Comparison of ENCODE assay signal across 11 cellular contexts in genomic region chr4:17512973-17513665, GRCh38. TPM values are rescaled to one million over a fixed set of nuclear protein-coding genes. Genes with fewer than 3 reads are reported as not detected.
DNase-seq lines count a peak whose midpoint lies in the region; ATAC-seq, FAIRE-seq and TF ChIP-seq lines count a peak whose summit lies in the region.
"Had no signal": no experiment of that assay in that cellular context is flagged by ENCODE, and none has a peak within 500 bp of the region (broad histone marks: within the 10 kb centered on the region; RNA-seq: fewer than 3 reads in every experiment).

No MANE protein-coding gene starts in this region.

- peaks cover 31% of the 10 kb centered on the region for H3K4me1 Mint-ChIP-seq in activated naive CD8-positive, alpha-beta T cell (ENCODE audit: low read depth)

- H3K9me3 ChIP-seq in BLaER1: no peaks in the 10 kb centered on the region
- H3K9me3 ChIP-seq in HCT116 (ENCODE audit: control insufficient read depth in 1 of 2, insufficient read depth in 1 of 2, low read depth in 1 of 2, low read length in 2 of 2): no peaks in the 10 kb centered on the region
- H3K9me3 ChIP-seq in keratinocyte (ENCODE audit: control insufficient read depth, low read depth, low read length): no peaks in the 10 kb centered on the region
- H3K9me3 ChIP-seq: stomach had no signal

- DNase-seq in HCT116 (ENCODE audit: low read depth, low spot score) (no peak), keratinocyte (ENCODE audit: low read depth, low spot score) (peak; percentile 38), DMS79 treated with DMSO at 0.1 percent for 48 hours (lab: John Stamatoyannopoulos, UW) (no peak)
- DNase-seq in stimulated activated CD8-positive, alpha-beta memory T cell treated with anti-CD3 and anti-CD28 coated beads, Interleukin-4, amount 100 ng/mL, for 48 hours: no peak
- DNase-seq: left ventricle myocardium superior, stomach had no signal

- H3K27me3 ChIP-seq in BLaER1 (no peaks in the 10 kb centered on the region), HCT116 (ENCODE audit: insufficient read depth, low read length) (no peaks in the 10 kb centered on the region), keratinocyte (ENCODE audit: control insufficient read depth, extremely low read depth, insufficient read depth, low read length) (peaks cover 4% of the 10 kb centered on the region)
- H3K27me3 ChIP-seq: stomach had no signal

- H3K4me1 ChIP-seq in BLaER1 (peaks cover 26% of the 10 kb centered on the region), HCT116 (ENCODE audit: control insufficient read depth in 1 of 2, insufficient read depth in 2 of 2, low read length in 2 of 2) (peaks cover 12 to 27% of the 10 kb centered on the region in 2 experiments), keratinocyte (ENCODE audit: control insufficient read depth, extremely low read depth, insufficient read depth, low read length) (peaks cover 21% of the 10 kb centered on the region)

- H3K27me3 Mint-ChIP-seq in activated naive CD8-positive, alpha-beta T cell: peaks cover 5% of the 10 kb centered on the region

- H3K79me2 ChIP-seq in HCT116 (ENCODE audit: insufficient read depth, low read length): peaks cover 36% of the 10 kb centered on the region
- H3K79me2 ChIP-seq in keratinocyte (ENCODE audit: control insufficient read depth, insufficient read depth, low read length): peaks cover 15% of the 10 kb centered on the region

- H3K9me2 ChIP-seq in HCT116 (ENCODE audit: insufficient read depth): no peaks in the 10 kb centered on the region

- no peak for TF ChIP-seq CTCF in HCT116 (IDR thresholded peaks at IDR 0.05 in 2 of 3, conservative IDR thresholded peaks at IDR 0.05 in 1 of 3; ENCODE audit: borderline replicate concordance in 1 of 3, insufficient read depth in 1 of 3, low read depth in 2 of 3, low read length in 2 of 3)
- no peak for TF ChIP-seq CTCF in keratinocyte (optimal IDR thresholded peaks at IDR 0.05 in 1 of 3, IDR thresholded peaks at IDR 0.05 in 1 of 3, conservative IDR thresholded peaks at IDR 0.05 in 1 of 3; ENCODE audit: extremely low read depth in 1 of 3, insufficient read depth in 2 of 3, low read length in 3 of 3)

- peak overlapping the region; percentile 1 for H2AFZ ChIP-seq in HCT116 (ENCODE audit: low read depth, low read length, poor library complexity, severe bottlenecking)
- H2AFZ ChIP-seq in keratinocyte (ENCODE audit: control insufficient read depth, low read length): no peak overlapping the region

- ATAC-seq in HCT116 (no peak), HG03342 (IDR thresholded peaks at IDR 0.05; ENCODE audit: unreplicated experiment) (no peak), GM21723 (IDR thresholded peaks at IDR 0.05; ENCODE audit: unreplicated experiment) (no peak)

- intact Hi-C loops in HCT116 (cut with micrococcal nuclease): loop anchor here (1.0 kb wide), 1 partner anchor 123 kb away; no protein-coding TSS in a partner anchor

- H3K9ac ChIP-seq in BLaER1: peak overlapping the region; percentile 82; the same call in 1 of the 2 replicates
- H3K9ac ChIP-seq in HCT116 (ENCODE audit: low read length): peak overlapping the region; percentile 84; the same call in 1 of the 2 replicates
- no peak overlapping the region for H3K9ac ChIP-seq in keratinocyte (ENCODE audit: control insufficient read depth, extremely low read depth, insufficient read depth, low read length)

- H3K4me3 Mint-ChIP-seq in activated naive CD8-positive, alpha-beta T cell: peak overlapping the region; percentile 83

- dilution Hi-C loops in keratinocyte (cut with MboI; ENCODE audit: extremely low pct_ligation_motif_present, low sequenced_read_pairs): no loop called here

- no peak for TF ChIP-seq RAD21 in HCT116 (IDR thresholded peaks at IDR 0.05; ENCODE audit: low read depth)

- CTCF ChIA-PET in HCT116 (lab: Charles Lee): interaction anchor here (0.6 to 1.2 kb wide), 2 partner anchors 9 to 35 kb away, joined by 3 read pairs; no protein-coding TSS in a partner anchor

- FAIRE-seq in keratinocyte (lab: Jason Lieb, UNC): peak; percentile 17

- H3K27ac ChIP-seq in BLaER1: no peak overlapping the region
- no peak overlapping the region for H3K27ac ChIP-seq in HCT116 (ENCODE audit: low read depth, low read length)
- no peak overlapping the region for H3K27ac ChIP-seq in keratinocyte (ENCODE audit: control insufficient read depth, insufficient read depth, low read length)

- H4K20me1 ChIP-seq in BLaER1 (no peaks in the 10 kb centered on the region), HCT116 (ENCODE audit: insufficient read depth) (no peaks in the 10 kb centered on the region), keratinocyte (ENCODE audit: control insufficient read depth, extremely low read depth, insufficient read depth, low read length) (no peaks in the 10 kb centered on the region)

- H3K9me3 Mint-ChIP-seq in activated naive CD8-positive, alpha-beta T cell (ENCODE audit: low read depth): no peaks in the 10 kb centered on the region

- peaks cover 3% of the 10 kb centered on the region for H3K36me3 Mint-ChIP-seq in activated naive CD8-positive, alpha-beta T cell

- no TSS peak for BruUV-seq in HCT116 (replicated peaks; lab: Mats Ljungman, UMichigan)

- no peak for TF ChIP-seq POLR2A in HCT116 (IDR thresholded peaks at IDR 0.05; ENCODE audit: borderline replicate concordance, extremely low read depth, insufficient read depth, insufficient read length)

- peaks cover 2% of the 10 kb centered on the region for H3K9me1 ChIP-seq in keratinocyte (ENCODE audit: control insufficient read depth, extremely low read depth, insufficient read depth, low read length)

- peaks cover 14% of the 10 kb centered on the region for H3K36me3 ChIP-seq in BLaER1
- H3K36me3 ChIP-seq in HCT116 (ENCODE audit: control insufficient read depth in 1 of 2, insufficient read depth in 2 of 2, low read length in 2 of 2): no peaks in the 10 kb centered on the region; a peak in 1 of 4 replicates
- H3K36me3 ChIP-seq in keratinocyte (ENCODE audit: control insufficient read depth in 2 of 2, extremely low read depth in 1 of 2, insufficient read depth in 2 of 2, low read length in 2 of 2): peaks cover 0 to 1% of the 10 kb centered on the region in 2 experiments

- H3K4me3 ChIP-seq in BLaER1: no peak overlapping the region
- peak overlapping the region; percentile 50 to 93; a peak in 3 of 4 replicates for H3K4me3 ChIP-seq in HCT116 (replicated peaks in 1 of 2; ENCODE audit: low read depth in 1 of 2, low read length in 2 of 2)
- no peak overlapping the region for H3K4me3 ChIP-seq in keratinocyte (ENCODE audit: control insufficient read depth in 2 of 3, extremely low read depth in 1 of 3, insufficient read depth in 2 of 3, low read depth in 1 of 3, low read length in 3 of 3)

- POLR2A ChIA-PET in HCT116 (lab: Charles Lee): no interaction called here

- RAD21 ChIA-PET in HCT116 (lab: Charles Lee; ENCODE audit: low non-redundant PET in 1 of 2, low total read pairs in 2 of 2, uncharacterized antibody in 2 of 2, unreplicated experiment in 2 of 2): no interaction called here

- H3K27ac Mint-ChIP-seq in activated naive CD8-positive, alpha-beta T cell: peak overlapping the region; percentile 83

- H3K4me2 ChIP-seq in BLaER1 (peak overlapping the region; percentile 84), HCT116 (ENCODE audit: low read length) (peak overlapping the region; percentile 95), keratinocyte (ENCODE audit: control insufficient read depth, extremely low read depth, insufficient read depth, low read depth, low read length) (peak overlapping the region; percentile 26)

TF ChIP-seq in HCT116, 20 proteins besides CTCF, POLR2A, EP300 and RAD21 (continues in another document):
- TF ChIP-seq TCF7L2 (IDR thresholded peaks at IDR 0.05; ENCODE audit: borderline replicate concordance, extremely low read depth, insufficient read depth, insufficient read length): no peak

RNA-seq across cellular contexts. Expression of gene QDPR, which starts 1.2 kb away (rescaled TPM):
- 39.5 TPM for total RNA-seq in HCT116 (2021; ENCODE audit: unreplicated experiment)
- 30.5 and 32.9 TPM in 2 replicates for polyA plus RNA-seq in HCT116 (2012)
- polyA plus RNA-seq in keratinocyte: 42.1 to 65.6 TPM (median 65.6 TPM) in 3 replicates
- polyA plus RNA-seq in keratinocyte (2011; ENCODE audit: low read depth): 38.4 TPM
- 61.2 and 74.3 TPM in 2 replicates for polyA plus RNA-seq in keratinocyte (2011; cell fraction: cytosol; rRNA removed)
- polyA plus RNA-seq in keratinocyte (2011; cell fraction: nucleus; rRNA removed): 35.8 and 36.7 TPM in 2 replicates
- polyA plus RNA-seq in keratinocyte (2012; ENCODE audit: low replicate concordance): 22.1 and 56.1 TPM in 2 replicates
- polyA minus RNA-seq in keratinocyte: 37.4 to 65.3 TPM (median 50.2 TPM) in 3 replicates
- polyA minus RNA-seq in keratinocyte (2011; cell fraction: cytosol; rRNA and poly(A)+ RNA removed): 29.5 TPM
- polyA minus RNA-seq in keratinocyte (2011; cell fraction: nucleus; rRNA and poly(A)+ RNA removed): 16.0 and 21.1 TPM in 2 replicates

RNA-seq across cellular contexts. Expression of gene CLRN2, which starts 1.8 kb away (rescaled TPM):
- not detected for total RNA-seq in HCT116 (2021; ENCODE audit: unreplicated experiment)
- polyA plus RNA-seq in HCT116 (2012): not detected in 2 replicates
- polyA plus RNA-seq in keratinocyte: not detected in 3 replicates
- not detected for polyA plus RNA-seq in keratinocyte (2011; ENCODE audit: low read depth)
- polyA plus RNA-seq in keratinocyte (2011; cell fraction: cytosol; rRNA removed): not detected in 2 replicates
- polyA plus RNA-seq in keratinocyte (2011; cell fraction: nucleus; rRNA removed): not detected in 2 replicates
- not detected in 2 replicates for polyA plus RNA-seq in keratinocyte (2012; ENCODE audit: low replicate concordance)
- not detected in 3 replicates for polyA minus RNA-seq in keratinocyte
- polyA minus RNA-seq in keratinocyte (2011; cell fraction: cytosol; rRNA and poly(A)+ RNA removed): not detected
- polyA minus RNA-seq in keratinocyte (2011; cell fraction: nucleus; rRNA and poly(A)+ RNA removed): not detected in 2 replicates
- total RNA-seq: left ventricle myocardium superior, smooth muscle cell, stomach had no signal
- polyA plus RNA-seq: smooth muscle cell, stomach had no signal

Comparison
In these comparisons a context has a peak if more than half of its experiments do, and no peak if none do; other contexts are left out.
1. H3K4me2 ChIP-seq: peak in every context shown above with its lines; median percentile 95 in HCT116; 84 in BLaER1; 26 in keratinocyte.
2. H3K4me3 ChIP-seq: peak in HCT116 (2 of 2); none in BLaER1 (single experiment) and keratinocyte (0 of 3).